31 cellular contexts compared by ENCODE assay signal in the genomic region with DNA sequence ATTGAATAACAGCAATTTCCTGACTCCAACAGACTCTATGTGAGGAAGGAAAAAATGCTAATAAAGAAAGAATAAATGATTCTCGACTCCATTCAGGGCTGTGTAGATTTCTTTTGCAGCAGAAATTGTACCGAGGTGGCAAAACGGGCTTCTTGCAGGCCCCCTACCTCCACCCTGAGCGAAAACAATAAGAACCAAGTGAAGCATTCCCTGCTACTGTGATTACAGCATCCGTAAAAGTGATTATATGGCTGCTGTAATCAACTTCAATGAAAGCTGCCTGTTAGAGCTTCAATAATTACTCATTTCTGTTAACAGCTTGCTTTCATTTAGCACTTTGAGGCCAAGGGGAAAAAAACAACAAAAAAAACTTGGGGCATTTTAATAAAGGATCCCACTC.
"Had no signal": no experiment of that assay in that cellular context is flagged by ENCODE, and none has a peak within 500 bp of the region (broad histone marks: within the 10 kb centered on the region; RNA-seq: fewer than 3 reads in every experiment).

No MANE protein-coding gene starts in this region.

- H3K36me3 Mint-ChIP-seq: activated CD4-positive, alpha-beta memory T cell treated with anti-CD3 and anti-CD28 coated beads for 36 hours; activated naive CD8-positive, alpha-beta T cell treated with anti-CD3 and anti-CD28 coated beads for 36 hours had no signal

- H3K4me1 Mint-ChIP-seq: activated CD4-positive, alpha-beta T cell treated with anti-CD3 and anti-CD28 coated beads, Interleukin-2, amount 10 ng/mL, durations not matched to agents 24 days and 14 days; activated naive CD8-positive, alpha-beta T cell treated with anti-CD3 and anti-CD28 coated beads for 36 hours had no signal

- H3K27me3 ChIP-seq: adrenal gland, body of pancreas, cardiac muscle cell, colonic mucosa, esophagus squamous epithelium, neutrophil, testis, transverse colon had no signal

- H3K4me3 ChIP-seq: adrenal gland, body of pancreas, cardiac muscle cell, colonic mucosa, esophagus squamous epithelium, skin epidermis, testis, transverse colon had no signal

- H3K4me3 Mint-ChIP-seq: activated CD4-positive, alpha-beta memory T cell treated with anti-CD3 and anti-CD28 coated beads for 36 hours; activated CD4-positive, alpha-beta T cell treated with anti-CD3 and anti-CD28 coated beads, Interleukin-2, amount 10 ng/mL, durations not matched to agents 24 days and 14 days; activated naive CD4-positive, alpha-beta T cell treated with anti-CD3 and anti-CD28 coated beads for 36 hours; activated naive CD8-positive, alpha-beta T cell treated with anti-CD3 and anti-CD28 coated beads for 36 hours; activated T-helper 1 cell treated with anti-CD3 and anti-CD28 coated beads, Interleukin-12 subunit alpha, Interleukin-12 subunit beta, Interleukin-2, Interleukin-4 antibody, amounts not matched to agents 30 ng/mL and 10 ng/mL and 1 ng/mL, durations not matched to agents 14 hours and 24 hours and 36 hours; nephron had no signal

- H3K27me3 Mint-ChIP-seq: activated naive CD8-positive, alpha-beta T cell treated with anti-CD3 and anti-CD28 coated beads for 36 hours had no signal

- H3K9me3 ChIP-seq: body of pancreas, colonic mucosa, esophagus squamous epithelium, neutrophil, testis, transverse colon had no signal

- H3K27ac Mint-ChIP-seq: activated CD4-positive, alpha-beta memory T cell treated with anti-CD3 and anti-CD28 coated beads for 36 hours; activated CD4-positive, alpha-beta T cell treated with anti-CD3 and anti-CD28 coated beads, Interleukin-2, amount 10 ng/mL, durations not matched to agents 24 days and 14 days; activated naive CD4-positive, alpha-beta T cell treated with anti-CD3 and anti-CD28 coated beads for 36 hours; activated naive CD8-positive, alpha-beta T cell treated with anti-CD3 and anti-CD28 coated beads for 36 hours; activated T-helper 1 cell treated with anti-CD3 and anti-CD28 coated beads, Interleukin-12 subunit alpha, Interleukin-12 subunit beta, Interleukin-2, Interleukin-4 antibody, amounts not matched to agents 30 ng/mL and 10 ng/mL and 1 ng/mL, durations not matched to agents 14 hours and 24 hours and 36 hours had no signal

- ATAC-seq: body of pancreas; left ventricle myocardium superior; sciatic nerve; stimulated activated naive CD8-positive, alpha-beta T cell treated with anti-CD3 and anti-CD28 coated beads, Interleukin-15, Interleukin-2, amounts not matched to agents 100 U/mL and 50 U/mL, for 24 hours had no signal

- DNase-seq: activated CD4-positive, alpha-beta memory T cell treated with anti-CD3 and anti-CD28 coated beads for 36 hours; activated CD4-positive, alpha-beta T cell treated with anti-CD3 and anti-CD28 coated beads, Interleukin-2, amount 10 ng/mL, durations not matched to agents 24 days and 14 days; activated CD4-positive, CD25-positive, alpha-beta regulatory T cell treated with anti-CD3 and anti-CD28 coated beads, Interleukin-2, amount 50 U/mL, for 72 hours; activated CD8-positive, alpha-beta memory T cell treated with anti-CD3 and anti-CD28 coated beads, Interleukin-2, amount 50 U/mL, for 4 hours; activated effector memory CD4-positive, alpha-beta T cell treated with anti-CD3 and anti-CD28 coated beads, Interleukin-2, amount 50 U/mL, for 16 hours; activated naive CD4-positive, alpha-beta T cell treated with anti-CD3 and anti-CD28 coated beads for 36 hours; activated naive CD8-positive, alpha-beta T cell treated with anti-CD3 and anti-CD28 coated beads for 36 hours; activated T-cell treated with anti-CD3 and anti-CD28 coated beads, Interleukin-2, amount 50 U/mL, for 1 hour; adrenal gland; aorta; body of pancreas; cerebellar nuclear complex; colonic mucosa; effector CD8-positive, alpha-beta T cell; esophagus squamous epithelium; foreskin melanocyte; islet precursor cell; left ventricle myocardium superior; stimulated activated CD4-positive, alpha-beta T cell treated with anti-CD3 and anti-CD28 coated beads, Interleukin-12 subunit alpha, Interleukin-12 subunit beta, amount 100 ng/mL, for 4 hours; stimulated activated CD4-positive, alpha-beta T cell treated with anti-CD3 and anti-CD28 coated beads, Interleukin-4, amount 100 ng/mL, for 1 hour; stimulated activated naive CD8-positive, alpha-beta T cell treated with anti-CD3 and anti-CD28 coated beads, Interleukin-15, Interleukin-2, amounts not matched to agents 100 U/mL and 50 U/mL, for 24 hours; T1000; testis; transverse colon had no signal

- H3K9me3 Mint-ChIP-seq: activated CD4-positive, alpha-beta memory T cell treated with anti-CD3 and anti-CD28 coated beads for 36 hours; activated CD4-positive, alpha-beta T cell treated with anti-CD3 and anti-CD28 coated beads, Interleukin-2, amount 10 ng/mL, durations not matched to agents 24 days and 14 days; activated naive CD4-positive, alpha-beta T cell treated with anti-CD3 and anti-CD28 coated beads for 36 hours; activated naive CD8-positive, alpha-beta T cell treated with anti-CD3 and anti-CD28 coated beads for 36 hours; activated T-helper 1 cell treated with anti-CD3 and anti-CD28 coated beads, Interleukin-12 subunit alpha, Interleukin-12 subunit beta, Interleukin-2, Interleukin-4 antibody, amounts not matched to agents 30 ng/mL and 10 ng/mL and 1 ng/mL, durations not matched to agents 14 hours and 24 hours and 36 hours had no signal

- H3K36me3 ChIP-seq: adrenal gland, cardiac muscle cell, colonic mucosa, esophagus squamous epithelium, neutrophil, transverse colon had no signal

- H3K4me1 ChIP-seq: adrenal gland, body of pancreas, colonic mucosa, testis had no signal

- H3K27ac ChIP-seq: adrenal gland, body of pancreas, cardiac muscle cell, colonic mucosa, epithelial cell of prostate, esophagus squamous epithelium, neutrophil, skin epidermis, testis, transverse colon had no signal
